ENCODE assay signal across 1 cellular context in the genomic region with DNA sequence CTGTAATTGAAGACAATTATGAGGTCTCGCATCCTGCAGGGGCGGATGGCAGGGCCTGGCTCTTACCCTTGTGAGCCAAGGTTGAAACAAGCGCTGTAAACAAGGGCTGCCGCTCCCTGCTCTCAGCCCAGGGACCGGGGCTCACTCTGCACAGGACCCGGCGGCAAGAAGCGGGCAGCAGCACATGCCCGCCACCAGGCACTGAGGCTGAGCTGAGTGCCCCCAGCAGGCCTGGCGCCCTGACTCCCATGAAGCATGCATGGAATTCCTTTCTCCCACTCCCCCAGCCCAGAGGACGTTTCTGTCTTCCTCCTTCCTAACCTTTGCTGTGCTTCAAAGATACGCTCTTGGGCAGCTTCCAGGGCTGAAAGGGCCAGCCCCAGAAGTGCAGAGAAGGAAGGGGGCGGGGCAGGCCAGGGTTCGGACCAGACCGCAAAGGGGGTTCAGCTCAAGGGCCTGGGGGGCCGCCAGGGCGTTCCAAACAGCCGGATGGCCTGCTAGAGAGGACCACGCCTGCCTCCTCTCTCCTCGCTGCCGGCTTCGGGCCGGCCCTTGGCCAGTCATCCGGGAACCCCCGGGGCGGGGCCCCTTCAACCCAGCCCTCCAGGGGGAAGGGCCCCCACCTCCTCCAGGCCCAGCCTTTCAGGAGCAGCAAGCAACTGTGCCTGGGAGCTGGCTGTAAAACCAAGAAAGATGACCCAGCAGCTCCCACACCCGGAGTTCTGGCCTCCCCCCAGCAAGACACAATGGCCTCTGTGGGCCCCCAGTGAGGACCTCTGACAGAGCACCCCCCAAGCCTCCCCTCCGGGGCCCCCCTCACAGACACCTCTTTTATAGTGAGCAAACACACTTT.
TF ChIP-seq lines count a peak whose summit lies in the region.

No MANE protein-coding gene starts in this region.

TF ChIP-seq in K562, 482 proteins besides CTCF, POLR2A, EP300 and RAD21 (continued from another document and continues in another):
- TF ChIP-seq FOS (IDR thresholded peaks at IDR 0.05; ENCODE audit: extremely low read depth, insufficient read length) (no peak), ZNF184 (CRISPR knock-in tag; IDR thresholded peaks at IDR 0.05) (no peak), MAZ (CRISPR knock-in tag; conservative IDR thresholded peaks at IDR 0.05 in 1 of 2, IDR thresholded peaks at IDR 0.05 in 1 of 2) (peak; percentile 94 to 99), SUPT5H (IDR thresholded peaks at IDR 0.05) (peak; percentile 59), NONO (IDR thresholded peaks at IDR 0.05; ENCODE audit: low read depth in 2 of 2, low read length in 1 of 2) (peak in 1 of 2 experiments; percentile 47; a peak in 1 of 4 replicates), ZNF764 (CRISPR knock-in tag; IDR thresholded peaks at IDR 0.05; ENCODE audit: low read depth) (no peak), HDAC6 (IDR thresholded peaks at IDR 0.05; ENCODE audit: low read depth, low read length) (no peak), NCOA1 (IDR thresholded peaks at IDR 0.05; ENCODE audit: low read depth) (no peak), SMC3 (conservative IDR thresholded peaks at IDR 0.05; ENCODE audit: insufficient read depth, low read depth, low read length) (no peak), FOXK2 (conservative IDR thresholded peaks at IDR 0.05 in 1 of 2, IDR thresholded peaks at IDR 0.05 in 1 of 2; ENCODE audit: low read depth in 2 of 2) (peak in 1 of 2 experiments; percentile 40; a peak in 2 of 4 replicates), EHMT2 (IDR thresholded peaks at IDR 0.05) (no peak), CEBPB (tag; IDR thresholded peaks at IDR 0.05) (no peak), E2F3 (CRISPR knock-in tag; IDR thresholded peaks at IDR 0.05) (no peak), TGIF2 (CRISPR knock-in tag; IDR thresholded peaks at IDR 0.05) (no peak), WHSC1 (IDR thresholded peaks at IDR 0.05; ENCODE audit: low read length) (no peak), ZNF408 (CRISPR knock-in tag; IDR thresholded peaks at IDR 0.05; ENCODE audit: low read depth) (no peak), ZNF124 (CRISPR knock-in tag; IDR thresholded peaks at IDR 0.05) (no peak), SAFB (IDR thresholded peaks at IDR 0.05; ENCODE audit: borderline replicate concordance, low read depth, low read length) (no peak), ZNF695 (CRISPR knock-in tag; IDR thresholded peaks at IDR 0.05) (no peak), ZNF274 (IDR thresholded peaks at IDR 0.05; ENCODE audit: borderline replicate concordance, low read depth, low read length) (no peak), IFI16 (CRISPR knock-in tag; IDR thresholded peaks at IDR 0.05) (no peak), GATAD2A (IDR thresholded peaks at IDR 0.05) (no peak), ZFPM2 (CRISPR knock-in tag; IDR thresholded peaks at IDR 0.05) (no peak), TFAM (CRISPR knock-in tag; conservative IDR thresholded peaks at IDR 0.05) (no peak), EGR1 (conservative IDR thresholded peaks at IDR 0.05) (no peak), EZH2 (IDR thresholded peaks at IDR 0.05; ENCODE audit: borderline replicate concordance, low read depth, low read length) (no peak), TAF9B (IDR thresholded peaks at IDR 0.05; ENCODE audit: partially characterized antibody) (peak; percentile 41), TOE1 (IDR thresholded peaks at IDR 0.05; ENCODE audit: borderline replicate concordance) (peak; percentile 89; the same call in 1 of the 2 replicates), TOE1 (CRISPR knock-in tag; IDR thresholded peaks at IDR 0.05; ENCODE audit: borderline replicate concordance, low read depth) (no peak), ZNF551 (CRISPR knock-in tag; IDR thresholded peaks at IDR 0.05) (no peak), KLF6 (CRISPR knock-in tag; IDR thresholded peaks at IDR 0.05; ENCODE audit: borderline replicate concordance) (no peak), ZC3H11A (IDR thresholded peaks at IDR 0.05; ENCODE audit: low read depth, low read length) (no peak), CCAR2 (IDR thresholded peaks at IDR 0.05; ENCODE audit: low read depth, low read length) (no peak), PHF21A (IDR thresholded peaks at IDR 0.05; ENCODE audit: borderline replicate concordance, low read depth) (no peak; the same call in 1 of the 2 replicates), NR2C2 (CRISPR knock-in tag; IDR thresholded peaks at IDR 0.05) (0 out of 2 replicates have a peak, but pooled peaks have one; percentile 52), NR2C2 (tag; IDR thresholded peaks at IDR 0.05) (peak; percentile 86)
- TF ChIP-seq, protein P1, sequence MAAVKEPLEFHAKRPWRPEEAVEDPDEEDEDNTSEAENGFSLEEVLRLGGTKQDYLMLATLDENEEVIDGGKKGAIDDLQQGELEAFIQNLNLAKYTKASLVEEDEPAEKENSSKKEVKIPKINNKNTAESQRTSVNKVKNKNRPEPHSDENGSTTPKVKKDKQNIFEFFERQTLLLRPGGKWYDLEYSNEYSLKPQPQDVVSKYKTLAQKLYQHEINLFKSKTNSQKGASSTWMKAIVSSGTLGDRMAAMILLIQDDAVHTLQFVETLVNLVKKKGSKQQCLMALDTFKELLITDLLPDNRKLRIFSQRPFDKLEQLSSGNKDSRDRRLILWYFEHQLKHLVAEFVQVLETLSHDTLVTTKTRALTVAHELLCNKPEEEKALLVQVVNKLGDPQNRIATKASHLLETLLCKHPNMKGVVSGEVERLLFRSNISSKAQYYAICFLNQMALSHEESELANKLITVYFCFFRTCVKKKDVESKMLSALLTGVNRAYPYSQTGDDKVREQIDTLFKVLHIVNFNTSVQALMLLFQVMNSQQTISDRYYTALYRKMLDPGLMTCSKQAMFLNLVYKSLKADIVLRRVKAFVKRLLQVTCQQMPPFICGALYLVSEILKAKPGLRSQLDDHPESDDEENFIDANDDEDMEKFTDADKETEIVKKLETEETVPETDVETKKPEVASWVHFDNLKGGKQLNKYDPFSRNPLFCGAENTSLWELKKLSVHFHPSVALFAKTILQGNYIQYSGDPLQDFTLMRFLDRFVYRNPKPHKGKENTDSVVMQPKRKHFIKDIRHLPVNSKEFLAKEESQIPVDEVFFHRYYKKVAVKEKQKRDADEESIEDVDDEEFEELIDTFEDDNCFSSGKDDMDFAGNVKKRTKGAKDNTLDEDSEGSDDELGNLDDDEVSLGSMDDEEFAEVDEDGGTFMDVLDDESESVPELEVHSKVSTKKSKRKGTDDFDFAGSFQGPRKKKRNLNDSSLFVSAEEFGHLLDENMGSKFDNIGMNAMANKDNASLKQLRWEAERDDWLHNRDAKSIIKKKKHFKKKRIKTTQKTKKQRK (IDR thresholded peaks at IDR 0.05; ENCODE audit: borderline replicate concordance, low read depth, low read length), result no peak
- TF ChIP-seq, protein P2, sequence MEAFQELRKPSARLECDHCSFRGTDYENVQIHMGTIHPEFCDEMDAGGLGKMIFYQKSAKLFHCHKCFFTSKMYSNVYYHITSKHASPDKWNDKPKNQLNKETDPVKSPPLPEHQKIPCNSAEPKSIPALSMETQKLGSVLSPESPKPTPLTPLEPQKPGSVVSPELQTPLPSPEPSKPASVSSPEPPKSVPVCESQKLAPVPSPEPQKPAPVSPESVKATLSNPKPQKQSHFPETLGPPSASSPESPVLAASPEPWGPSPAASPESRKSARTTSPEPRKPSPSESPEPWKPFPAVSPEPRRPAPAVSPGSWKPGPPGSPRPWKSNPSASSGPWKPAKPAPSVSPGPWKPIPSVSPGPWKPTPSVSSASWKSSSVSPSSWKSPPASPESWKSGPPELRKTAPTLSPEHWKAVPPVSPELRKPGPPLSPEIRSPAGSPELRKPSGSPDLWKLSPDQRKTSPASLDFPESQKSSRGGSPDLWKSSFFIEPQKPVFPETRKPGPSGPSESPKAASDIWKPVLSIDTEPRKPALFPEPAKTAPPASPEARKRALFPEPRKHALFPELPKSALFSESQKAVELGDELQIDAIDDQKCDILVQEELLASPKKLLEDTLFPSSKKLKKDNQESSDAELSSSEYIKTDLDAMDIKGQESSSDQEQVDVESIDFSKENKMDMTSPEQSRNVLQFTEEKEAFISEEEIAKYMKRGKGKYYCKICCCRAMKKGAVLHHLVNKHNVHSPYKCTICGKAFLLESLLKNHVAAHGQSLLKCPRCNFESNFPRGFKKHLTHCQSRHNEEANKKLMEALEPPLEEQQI (IDR thresholded peaks at IDR 0.05), result no peak
- TF ChIP-seq, protein P3, sequence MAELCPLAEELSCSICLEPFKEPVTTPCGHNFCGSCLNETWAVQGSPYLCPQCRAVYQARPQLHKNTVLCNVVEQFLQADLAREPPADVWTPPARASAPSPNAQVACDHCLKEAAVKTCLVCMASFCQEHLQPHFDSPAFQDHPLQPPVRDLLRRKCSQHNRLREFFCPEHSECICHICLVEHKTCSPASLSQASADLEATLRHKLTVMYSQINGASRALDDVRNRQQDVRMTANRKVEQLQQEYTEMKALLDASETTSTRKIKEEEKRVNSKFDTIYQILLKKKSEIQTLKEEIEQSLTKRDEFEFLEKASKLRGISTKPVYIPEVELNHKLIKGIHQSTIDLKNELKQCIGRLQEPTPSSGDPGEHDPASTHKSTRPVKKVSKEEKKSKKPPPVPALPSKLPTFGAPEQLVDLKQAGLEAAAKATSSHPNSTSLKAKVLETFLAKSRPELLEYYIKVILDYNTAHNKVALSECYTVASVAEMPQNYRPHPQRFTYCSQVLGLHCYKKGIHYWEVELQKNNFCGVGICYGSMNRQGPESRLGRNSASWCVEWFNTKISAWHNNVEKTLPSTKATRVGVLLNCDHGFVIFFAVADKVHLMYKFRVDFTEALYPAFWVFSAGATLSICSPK (IDR thresholded peaks at IDR 0.05; ENCODE audit: borderline replicate concordance), result no peak
- TF ChIP-seq, protein P4, sequence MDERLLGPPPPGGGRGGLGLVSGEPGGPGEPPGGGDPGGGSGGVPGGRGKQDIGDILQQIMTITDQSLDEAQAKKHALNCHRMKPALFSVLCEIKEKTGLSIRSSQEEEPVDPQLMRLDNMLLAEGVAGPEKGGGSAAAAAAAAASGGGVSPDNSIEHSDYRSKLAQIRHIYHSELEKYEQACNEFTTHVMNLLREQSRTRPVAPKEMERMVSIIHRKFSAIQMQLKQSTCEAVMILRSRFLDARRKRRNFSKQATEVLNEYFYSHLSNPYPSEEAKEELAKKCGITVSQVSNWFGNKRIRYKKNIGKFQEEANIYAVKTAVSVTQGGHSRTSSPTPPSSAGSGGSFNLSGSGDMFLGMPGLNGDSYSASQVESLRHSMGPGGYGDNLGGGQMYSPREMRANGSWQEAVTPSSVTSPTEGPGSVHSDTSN (CRISPR knock-in tag; IDR thresholded peaks at IDR 0.05; ENCODE audit: low read depth), result no peak
- TF ChIP-seq, protein P4 (tag; conservative IDR thresholded peaks at IDR 0.05; ENCODE audit: low read depth), result no peak
- TF ChIP-seq, protein P5, sequence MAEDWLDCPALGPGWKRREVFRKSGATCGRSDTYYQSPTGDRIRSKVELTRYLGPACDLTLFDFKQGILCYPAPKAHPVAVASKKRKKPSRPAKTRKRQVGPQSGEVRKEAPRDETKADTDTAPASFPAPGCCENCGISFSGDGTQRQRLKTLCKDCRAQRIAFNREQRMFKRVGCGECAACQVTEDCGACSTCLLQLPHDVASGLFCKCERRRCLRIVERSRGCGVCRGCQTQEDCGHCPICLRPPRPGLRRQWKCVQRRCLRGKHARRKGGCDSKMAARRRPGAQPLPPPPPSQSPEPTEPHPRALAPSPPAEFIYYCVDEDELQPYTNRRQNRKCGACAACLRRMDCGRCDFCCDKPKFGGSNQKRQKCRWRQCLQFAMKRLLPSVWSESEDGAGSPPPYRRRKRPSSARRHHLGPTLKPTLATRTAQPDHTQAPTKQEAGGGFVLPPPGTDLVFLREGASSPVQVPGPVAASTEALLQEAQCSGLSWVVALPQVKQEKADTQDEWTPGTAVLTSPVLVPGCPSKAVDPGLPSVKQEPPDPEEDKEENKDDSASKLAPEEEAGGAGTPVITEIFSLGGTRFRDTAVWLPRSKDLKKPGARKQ (CRISPR knock-in tag; IDR thresholded peaks at IDR 0.05), result no peak
- TF ChIP-seq, protein P6, sequence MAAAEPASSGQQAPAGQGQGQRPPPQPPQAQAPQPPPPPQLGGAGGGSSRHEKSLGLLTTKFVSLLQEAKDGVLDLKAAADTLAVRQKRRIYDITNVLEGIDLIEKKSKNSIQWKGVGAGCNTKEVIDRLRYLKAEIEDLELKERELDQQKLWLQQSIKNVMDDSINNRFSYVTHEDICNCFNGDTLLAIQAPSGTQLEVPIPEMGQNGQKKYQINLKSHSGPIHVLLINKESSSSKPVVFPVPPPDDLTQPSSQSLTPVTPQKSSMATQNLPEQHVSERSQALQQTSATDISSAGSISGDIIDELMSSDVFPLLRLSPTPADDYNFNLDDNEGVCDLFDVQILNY (CRISPR knock-in tag; IDR thresholded peaks at IDR 0.05), result 0 out of 2 replicates have a peak, but pooled peaks have one; percentile 48
- TF ChIP-seq, protein P7, sequence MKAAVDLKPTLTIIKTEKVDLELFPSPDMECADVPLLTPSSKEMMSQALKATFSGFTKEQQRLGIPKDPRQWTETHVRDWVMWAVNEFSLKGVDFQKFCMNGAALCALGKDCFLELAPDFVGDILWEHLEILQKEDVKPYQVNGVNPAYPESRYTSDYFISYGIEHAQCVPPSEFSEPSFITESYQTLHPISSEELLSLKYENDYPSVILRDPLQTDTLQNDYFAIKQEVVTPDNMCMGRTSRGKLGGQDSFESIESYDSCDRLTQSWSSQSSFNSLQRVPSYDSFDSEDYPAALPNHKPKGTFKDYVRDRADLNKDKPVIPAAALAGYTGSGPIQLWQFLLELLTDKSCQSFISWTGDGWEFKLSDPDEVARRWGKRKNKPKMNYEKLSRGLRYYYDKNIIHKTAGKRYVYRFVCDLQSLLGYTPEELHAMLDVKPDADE (conservative IDR thresholded peaks at IDR 0.05; ENCODE audit: control insufficient read depth, low read depth, low read length), result no peak
- TF ChIP-seq, protein P8, sequence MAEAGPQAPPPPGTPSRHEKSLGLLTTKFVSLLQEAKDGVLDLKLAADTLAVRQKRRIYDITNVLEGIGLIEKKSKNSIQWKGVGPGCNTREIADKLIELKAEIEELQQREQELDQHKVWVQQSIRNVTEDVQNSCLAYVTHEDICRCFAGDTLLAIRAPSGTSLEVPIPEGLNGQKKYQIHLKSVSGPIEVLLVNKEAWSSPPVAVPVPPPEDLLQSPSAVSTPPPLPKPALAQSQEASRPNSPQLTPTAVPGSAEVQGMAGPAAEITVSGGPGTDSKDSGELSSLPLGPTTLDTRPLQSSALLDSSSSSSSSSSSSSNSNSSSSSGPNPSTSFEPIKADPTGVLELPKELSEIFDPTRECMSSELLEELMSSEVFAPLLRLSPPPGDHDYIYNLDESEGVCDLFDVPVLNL (CRISPR knock-in tag; IDR thresholded peaks at IDR 0.05; ENCODE audit: low read depth), result no peak
- TF ChIP-seq, protein P9, sequence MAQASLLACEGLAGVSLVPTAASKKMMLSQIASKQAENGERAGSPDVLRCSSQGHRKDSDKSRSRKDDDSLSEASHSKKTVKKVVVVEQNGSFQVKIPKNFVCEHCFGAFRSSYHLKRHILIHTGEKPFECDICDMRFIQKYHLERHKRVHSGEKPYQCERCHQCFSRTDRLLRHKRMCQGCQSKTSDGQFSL (CRISPR knock-in tag; IDR thresholded peaks at IDR 0.05), result no peak
- TF ChIP-seq, protein P9 (tag; IDR thresholded peaks at IDR 0.05), result no peak
